In the genomic region with DNA sequence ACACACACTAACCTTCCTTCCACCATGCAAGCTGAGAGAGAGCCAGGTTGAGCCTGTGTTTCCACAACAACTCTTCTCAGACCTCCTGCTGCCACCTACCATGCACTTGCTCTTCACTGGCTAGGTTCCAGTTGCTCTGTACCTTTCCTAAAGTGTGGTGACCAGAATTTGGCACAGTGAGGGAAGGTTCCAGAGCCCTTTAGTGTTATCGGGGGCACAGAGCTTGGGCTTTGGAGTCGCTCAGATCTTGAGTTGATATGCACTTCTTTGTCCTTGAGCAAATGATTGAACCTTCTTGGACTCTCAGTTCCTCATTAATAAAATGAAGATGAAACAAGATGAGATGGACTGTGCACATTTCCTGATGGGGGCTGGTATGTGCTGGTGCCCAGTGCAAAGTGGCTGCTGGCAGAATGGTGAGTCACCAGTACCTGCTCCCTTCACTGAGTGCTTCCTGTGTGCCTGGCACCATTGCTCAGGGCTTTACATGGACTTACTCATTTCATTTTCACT, we compare ENCODE assay signal across 9 cellular contexts. TPM values are rescaled to one million over a fixed set of nuclear protein-coding genes. Genes with fewer than 3 reads are reported as not detected.
DNase-seq lines count a peak whose midpoint lies in the region; ATAC-seq, FAIRE-seq and TF ChIP-seq lines count a peak whose summit lies in the region.
"Had no signal": no experiment of that assay in that cellular context is flagged by ENCODE, and none has a peak within 500 bp of the region (broad histone marks: within the 10 kb centered on the region; RNA-seq: fewer than 3 reads in every experiment).

No MANE protein-coding gene starts in this region.

- H3K79me2 ChIP-seq in OCI-LY1 (ENCODE audit: insufficient read depth, low read length) = no peaks in the 10 kb centered on the region

- DNase-seq in NCI-H510A treated with DMSO at 0.1 percent for 48 hours (lab: John Stamatoyannopoulos, UW) = peak; percentile 44
- DNase-seq in NCI-H510A (lab: John Stamatoyannopoulos, UW) = no peak
- DNase-seq in small intestine = peak; percentile 84
- DNase-seq in GM19238 (ENCODE audit: insufficient read length, low spot score) = no peak
- DNase-seq in NCI-H446 treated with DMSO at 0.1 percent for 48 hours (lab: John Stamatoyannopoulos, UW) = no peak
- DNase-seq in activated CD4-positive, alpha-beta T cell treated with anti-CD3 and anti-CD28 coated beads, Interleukin-2, amount 50 U/mL, for 48 hours = no peak
- DNase-seq: effector memory CD8-positive, alpha-beta T cell had no signal

- H3K9me3 ChIP-seq in OCI-LY1 (ENCODE audit: low read length) = 0 out of 2 replicates have a peak, but pooled peaks cover 5% of the 10 kb centered on the region
- H3K9me3 ChIP-seq in small intestine (ENCODE audit: control insufficient read depth, low read depth) = no peaks in the 10 kb centered on the region

- no peak for TF ChIP-seq CTCF in OCI-LY1 (IDR thresholded peaks at IDR 0.05; ENCODE audit: low read length)

- H3K4me3 ChIP-seq in OCI-LY1 (ENCODE audit: low read depth, low read length, poor library complexity, severe bottlenecking) (no peak overlapping the region), small intestine (ENCODE audit: low read depth in 1 of 2, low read length in 2 of 2) (no peak overlapping the region)

- FAIRE-seq in small intestine (lab: Jason Lieb, UNC) = no peak

- H3K9me2 ChIP-seq in OCI-LY1 (ENCODE audit: low read depth, low read length) = no peaks in the 10 kb centered on the region

- no peak overlapping the region for H2AFZ ChIP-seq in OCI-LY1 (ENCODE audit: low read length)

- H3K9ac ChIP-seq in OCI-LY1 (ENCODE audit: low read length) = no peak overlapping the region

- H3K27me3 ChIP-seq in OCI-LY1 (ENCODE audit: insufficient read depth, low read length) (no peaks in the 10 kb centered on the region), small intestine (ENCODE audit: control insufficient read depth in 2 of 2, insufficient read depth in 2 of 2, low read length in 2 of 2) (no peaks in the 10 kb centered on the region)

- no peaks in the 10 kb centered on the region for H3F3A ChIP-seq in OCI-LY1 (ENCODE audit: insufficient read depth, low read length)

- H3K4me1 ChIP-seq in OCI-LY1 (ENCODE audit: insufficient read depth, low read length, severe bottlenecking) (no peaks in the 10 kb centered on the region), small intestine (ENCODE audit: control insufficient read depth in 2 of 2, insufficient read depth in 1 of 2, low read depth in 1 of 2, low read length in 1 of 2) (no peaks in the 10 kb centered on the region)

- H3K36me3 ChIP-seq in OCI-LY1 (ENCODE audit: insufficient read depth, low read length) (no peaks in the 10 kb centered on the region; the same call in 1 of the 2 replicates), small intestine (ENCODE audit: control insufficient read depth in 2 of 2, insufficient read depth in 2 of 2, low read length in 2 of 2) (no peaks in the 10 kb centered on the region)

- H3K4me2 ChIP-seq in OCI-LY1 (ENCODE audit: low read length) = no peak overlapping the region

- no peaks in the 10 kb centered on the region for H4K20me1 ChIP-seq in OCI-LY1 (ENCODE audit: insufficient read depth, low read length)

- WGBS in small intestine, 3 donors = 67 to 80% (median 71%) methylated on average over 2 of the region's 2 CpGs

- H3K27ac ChIP-seq in OCI-LY1 (ENCODE audit: low read depth, low read length, poor library complexity, severe bottlenecking) (peak overlapping the region; percentile 10), small intestine (ENCODE audit: low read depth in 1 of 2, low read length in 1 of 2) (peak overlapping the region; percentile 77 to 81)

- peak; percentile 65 for ATAC-seq in HG02840 (IDR thresholded peaks at IDR 0.05; ENCODE audit: low FRiP score, unreplicated experiment)
- ATAC-seq: effector memory CD8-positive, alpha-beta T cell had no signal

RNA-seq across cellular contexts. Expression of a gene that starts 47.1 kb away (rescaled TPM):
- 10 to 100 TPM; 36.5 to 97.5 (median 94.8) TPM for polyA plus RNA-seq in small intestine

Comparison
In these comparisons a context has a peak if more than half of its experiments do, and no peak if none do; other contexts are left out.
1. DNase-seq: peak in NCI-H510A treated with DMSO at 0.1 percent for 48 hours (single experiment) and small intestine (single experiment); none in NCI-H510A (single experiment), GM19238 (single experiment), NCI-H446 treated with DMSO at 0.1 percent for 48 hours (single experiment) and activated CD4-positive, alpha-beta T cell treated with anti-CD3 and anti-CD28 coated beads, Interleukin-2, amount 50 U/mL, for 48 hours (0 of 2).